ENCODE assay signal across 19 cellular contexts in genomic region chr1:243559575-243560172, GRCh38.
DNase-seq lines count a peak whose midpoint lies in the region; ATAC-seq and TF ChIP-seq lines count a peak whose summit lies in the region.
"Had no signal": no experiment of that assay in that cellular context is flagged by ENCODE, and none has a peak within 500 bp of the region (broad histone marks: within the 10 kb centered on the region; RNA-seq: fewer than 3 reads in every experiment).

No MANE protein-coding gene starts in this region.

- H3K9me3 Mint-ChIP-seq in neural crest cell (peaks cover 6% of the 10 kb centered on the region), CD14-positive monocyte (no peaks in the 10 kb centered on the region)
- no peaks in the 10 kb centered on the region for H3K9me3 Mint-ChIP-seq in activated CD8-positive, alpha-beta T cell treated with anti-CD3 and anti-CD28 coated beads, Interleukin-2, amount 10 ng/mL, durations not matched to agents 7 days and 5 days (ENCODE audit: insufficient read depth)
- H3K9me3 Mint-ChIP-seq: effector memory CD8-positive, alpha-beta T cell had no signal

- POLR2A ChIA-PET in activated CD8-positive, alpha-beta T cell treated with anti-CD3 and anti-CD28 coated beads, Interleukin-2, amount 10 ng/mL, durations not matched to agents 7 days and 5 days (lab: Charles Lee) = no interaction called here

- H3K27me3 Mint-ChIP-seq in neural crest cell (ENCODE audit: low read depth) = no peaks in the 10 kb centered on the region
- peaks cover 0 to 1% (median 0%) of the 10 kb centered on the region in 3 donors for H3K27me3 Mint-ChIP-seq in CD14-positive monocyte (ENCODE audit: low read depth in 3 of 3)
- H3K27me3 Mint-ChIP-seq in activated CD8-positive, alpha-beta T cell treated with anti-CD3 and anti-CD28 coated beads, Interleukin-2, amount 10 ng/mL, durations not matched to agents 7 days and 5 days (ENCODE audit: low read depth) = no peaks in the 10 kb centered on the region
- H3K27me3 Mint-ChIP-seq: effector memory CD8-positive, alpha-beta T cell had no signal

- H3K27ac Mint-ChIP-seq in neural crest cell (ENCODE audit: unreplicated experiment) (peak overlapping the region; percentile 1), CD14-positive monocyte (no peak overlapping the region)
- H3K27ac Mint-ChIP-seq in activated CD8-positive, alpha-beta T cell treated with anti-CD3 and anti-CD28 coated beads, Interleukin-2, amount 10 ng/mL, durations not matched to agents 7 days and 5 days = no peak overlapping the region
- H3K27ac Mint-ChIP-seq: effector memory CD8-positive, alpha-beta T cell had no signal

- CTCF ChIA-PET in activated CD8-positive, alpha-beta T cell treated with anti-CD3 and anti-CD28 coated beads, Interleukin-2, amount 10 ng/mL, durations not matched to agents 7 days and 5 days (lab: Charles Lee) = interaction anchor here (1.1 kb wide), 1 partner anchor 714 kb away, joined by 3 read pairs; no protein-coding TSS in a partner anchor

- intact Hi-C loops in CD14-positive monocyte (cut with micrococcal nuclease) = no loop called here

- H3K4me1 Mint-ChIP-seq in neural crest cell = peaks cover 5% of the 10 kb centered on the region
- no peaks in the 10 kb centered on the region for H3K4me1 Mint-ChIP-seq in CD14-positive monocyte
- H3K4me1 Mint-ChIP-seq in activated CD8-positive, alpha-beta T cell treated with anti-CD3 and anti-CD28 coated beads, Interleukin-2, amount 10 ng/mL, durations not matched to agents 7 days and 5 days (ENCODE audit: low read depth) = peaks cover 2% of the 10 kb centered on the region

- H3K36me3 Mint-ChIP-seq in neural crest cell (ENCODE audit: low read depth) (peaks cover 15% of the 10 kb centered on the region), CD14-positive monocyte (peaks cover 8 to 9% of the 10 kb centered on the region in 2 donors)
- H3K36me3 Mint-ChIP-seq in activated CD8-positive, alpha-beta T cell treated with anti-CD3 and anti-CD28 coated beads, Interleukin-2, amount 10 ng/mL, durations not matched to agents 7 days and 5 days (ENCODE audit: low read depth) = peaks cover 10% of the 10 kb centered on the region

- TF ChIP-seq CTCF in neural crest cell (conservative IDR thresholded peaks at IDR 0.05) = no peak
- TF ChIP-seq CTCF in CD14-positive monocyte (IDR thresholded peaks at IDR 0.05) = no peak

- H3K4me3 Mint-ChIP-seq in neural crest cell = no peak overlapping the region
- no peak overlapping the region for H3K4me3 Mint-ChIP-seq in CD14-positive monocyte
- H3K4me3 Mint-ChIP-seq in activated CD8-positive, alpha-beta T cell treated with anti-CD3 and anti-CD28 coated beads, Interleukin-2, amount 10 ng/mL, durations not matched to agents 7 days and 5 days = no peak overlapping the region
- H3K4me3 Mint-ChIP-seq: effector memory CD8-positive, alpha-beta T cell had no signal

- no peak for ATAC-seq in HG02642 (IDR thresholded peaks at IDR 0.05; ENCODE audit: poor library complexity, unreplicated experiment)
- no peak for ATAC-seq in activated CD8-positive, alpha-beta T cell treated with anti-CD3 and anti-CD28 coated beads, Interleukin-2, amount 10 ng/mL, durations not matched to agents 7 days and 5 days
- ATAC-seq: effector memory CD8-positive, alpha-beta T cell; left lung; pancreas had no signal

- peak; percentile 72 for DNase-seq in ELR (ENCODE audit: low read depth)
- peak; percentile 100 for DNase-seq in NCI-H1694 treated with DMSO at 0.1 percent for 48 hours (lab: John Stamatoyannopoulos, UW)
- DNase-seq in cerebellar cortex (ENCODE audit: low spot score) = peak; percentile 42
- no peak for DNase-seq in neural crest cell (ENCODE audit: low read depth, low spot score)
- no peak for DNase-seq in AG08396 (ENCODE audit: low spot score)
- no peak for DNase-seq in CD14-positive monocyte (ENCODE audit: low spot score)
- no peak for DNase-seq in activated CD8-positive, alpha-beta T cell treated with anti-CD3 and anti-CD28 coated beads, Interleukin-2, amount 10 ng/mL, durations not matched to agents 7 days and 5 days
- DNase-seq: activated CD8-positive, alpha-beta memory T cell treated with anti-CD3 and anti-CD28 coated beads, Interleukin-2, amount 50 U/mL, for 4 hours; AML-193; effector memory CD8-positive, alpha-beta T cell; foreskin melanocyte; KBM-7; left lung; NCI-H1092; pancreas; SHP77; stimulated activated CD4-positive, alpha-beta T cell treated with anti-CD3 and anti-CD28 coated beads, Interleukin-4, amount 100 ng/mL, for 24 hours; stimulated activated CD8-positive, alpha-beta memory T cell treated with anti-CD3 and anti-CD28 coated beads, Interleukin-4, amount 100 ng/mL, for 48 hours had no signal

Comparison
In these comparisons a context has a peak if more than half of its experiments do, and no peak if none do; other contexts are left out.
1. DNase-seq: peak in ELR (single experiment), NCI-H1694 treated with DMSO at 0.1 percent for 48 hours (single experiment) and cerebellar cortex (single experiment); none in neural crest cell (single experiment), AG08396 (single experiment), CD14-positive monocyte (single experiment) and activated CD8-positive, alpha-beta T cell treated with anti-CD3 and anti-CD28 coated beads, Interleukin-2, amount 10 ng/mL, durations not matched to agents 7 days and 5 days (single experiment).